In the genomic region with DNA sequence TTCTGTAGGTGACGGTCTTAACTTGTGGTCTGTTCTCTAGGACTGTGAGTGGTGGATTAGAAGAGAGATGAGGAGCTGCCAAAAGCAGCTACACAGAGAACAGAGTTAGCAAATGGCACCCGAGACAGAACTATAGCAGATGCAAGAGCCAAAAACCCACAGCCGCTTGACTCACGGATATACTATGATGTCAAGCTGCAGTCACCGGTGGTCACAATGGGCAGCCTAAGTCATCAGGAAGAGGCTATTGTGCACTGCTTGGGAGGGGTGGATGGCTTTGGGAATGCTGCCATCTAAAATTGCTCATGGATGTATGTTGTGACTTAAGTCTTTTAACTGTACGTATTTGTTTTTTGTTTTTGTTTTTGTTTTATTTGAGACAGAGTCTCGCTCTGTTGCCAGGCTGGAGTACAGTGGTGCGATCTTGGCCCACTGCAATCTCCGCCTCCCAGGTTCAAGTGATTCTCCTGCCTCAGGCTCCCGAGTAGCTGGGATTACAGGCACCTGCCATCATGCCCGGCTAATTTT, we compare ENCODE assay signal across 1 cellular context.
TF ChIP-seq lines count a peak whose summit lies in the region.

A gene (minus strand): TSS at position 192 of the 528 bp plus-strand sequence. CDS start 308 bp downstream, outside the sequence.

TF ChIP-seq in HepG2, 621 proteins besides CTCF, POLR2A, EP300 and RAD21 (continued from another document):
- no peak for TF ChIP-seq MEIS2 (CRISPR knock-in tag; IDR thresholded peaks at IDR 0.05)
- TF ChIP-seq, protein P1, sequence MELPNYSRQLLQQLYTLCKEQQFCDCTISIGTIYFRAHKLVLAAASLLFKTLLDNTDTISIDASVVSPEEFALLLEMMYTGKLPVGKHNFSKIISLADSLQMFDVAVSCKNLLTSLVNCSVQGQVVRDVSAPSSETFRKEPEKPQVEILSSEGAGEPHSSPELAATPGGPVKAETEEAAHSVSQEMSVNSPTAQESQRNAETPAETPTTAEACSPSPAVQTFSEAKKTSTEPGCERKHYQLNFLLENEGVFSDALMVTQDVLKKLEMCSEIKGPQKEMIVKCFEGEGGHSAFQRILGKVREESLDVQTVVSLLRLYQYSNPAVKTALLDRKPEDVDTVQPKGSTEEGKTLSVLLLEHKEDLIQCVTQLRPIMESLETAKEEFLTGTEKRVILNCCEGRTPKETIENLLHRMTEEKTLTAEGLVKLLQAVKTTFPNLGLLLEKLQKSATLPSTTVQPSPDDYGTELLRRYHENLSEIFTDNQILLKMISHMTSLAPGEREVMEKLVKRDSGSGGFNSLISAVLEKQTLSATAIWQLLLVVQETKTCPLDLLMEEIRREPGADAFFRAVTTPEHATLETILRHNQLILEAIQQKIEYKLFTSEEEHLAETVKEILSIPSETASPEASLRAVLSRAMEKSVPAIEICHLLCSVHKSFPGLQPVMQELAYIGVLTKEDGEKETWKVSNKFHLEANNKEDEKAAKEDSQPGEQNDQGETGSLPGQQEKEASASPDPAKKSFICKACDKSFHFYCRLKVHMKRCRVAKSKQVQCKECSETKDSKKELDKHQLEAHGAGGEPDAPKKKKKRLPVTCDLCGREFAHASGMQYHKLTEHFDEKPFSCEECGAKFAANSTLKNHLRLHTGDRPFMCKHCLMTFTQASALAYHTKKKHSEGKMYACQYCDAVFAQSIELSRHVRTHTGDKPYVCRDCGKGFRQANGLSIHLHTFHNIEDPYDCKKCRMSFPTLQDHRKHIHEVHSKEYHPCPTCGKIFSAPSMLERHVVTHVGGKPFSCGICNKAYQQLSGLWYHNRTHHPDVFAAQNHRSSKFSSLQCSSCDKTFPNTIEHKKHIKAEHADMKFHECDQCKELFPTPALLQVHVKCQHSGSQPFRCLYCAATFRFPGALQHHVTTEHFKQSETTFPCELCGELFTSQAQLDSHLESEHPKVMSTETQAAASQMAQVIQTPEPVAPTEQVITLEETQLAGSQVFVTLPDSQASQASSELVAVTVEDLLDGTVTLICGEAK (IDR thresholded peaks at IDR 0.05): no peak
- TF ChIP-seq, protein P1 (CRISPR knock-in tag; IDR thresholded peaks at IDR 0.05): no peak
